8 cellular contexts compared by ENCODE assay signal in the genomic region with DNA sequence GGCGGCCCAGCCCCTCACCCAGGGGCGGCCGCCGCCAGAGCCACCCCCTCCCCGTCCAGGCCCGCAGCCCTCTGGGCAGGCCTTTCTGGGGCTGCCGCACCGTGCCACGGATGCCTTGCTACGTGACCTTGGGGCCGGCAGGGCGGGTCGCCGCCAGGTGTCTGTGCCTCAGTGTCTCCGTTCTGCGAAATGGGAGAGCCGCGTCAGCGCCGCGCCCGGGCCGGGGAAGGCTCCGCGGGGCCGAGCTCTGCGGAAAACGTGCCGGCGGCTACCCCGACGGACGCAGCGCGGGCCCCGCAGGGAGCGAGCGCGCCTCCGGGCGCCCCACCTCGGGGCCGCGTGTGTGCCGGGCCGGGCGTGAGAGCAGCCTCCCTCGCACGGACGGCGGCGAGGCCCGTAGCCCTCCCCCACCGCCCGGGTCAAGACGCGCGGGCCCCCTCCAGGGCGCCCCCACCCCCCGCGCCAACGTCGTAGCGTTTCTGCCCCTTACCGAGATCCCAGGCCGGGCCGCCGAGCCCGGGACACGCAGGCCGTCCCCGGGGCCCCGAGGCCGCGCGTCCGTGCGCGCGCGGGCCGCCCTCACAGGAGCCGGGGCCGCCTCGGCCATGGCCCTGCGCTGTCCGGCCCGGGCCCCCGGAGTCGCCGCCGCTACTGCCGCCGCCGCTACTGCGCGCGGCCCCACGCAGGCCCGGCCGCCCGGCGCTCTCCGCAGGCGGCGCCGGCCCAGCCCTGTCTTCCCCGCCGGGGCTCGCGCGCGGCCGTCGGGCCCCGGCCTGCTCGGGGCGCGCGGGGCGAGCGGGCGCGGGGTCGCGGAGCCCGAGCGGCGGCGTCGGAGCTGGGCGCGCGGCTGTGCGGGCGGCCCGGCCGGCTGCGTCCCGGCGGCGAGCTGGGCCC. TPM values are rescaled to one million over a fixed set of nuclear protein-coding genes. Genes with fewer than 3 reads are reported as not detected.
DNase-seq lines count a peak whose midpoint lies in the region; ATAC-seq and TF ChIP-seq lines count a peak whose summit lies in the region.

No MANE protein-coding gene starts in this region.

- no peak for TF ChIP-seq CTCF in SK-N-SH (IDR thresholded peaks at IDR 0.05)
- TF ChIP-seq CTCF in MM.1S (IDR thresholded peaks at IDR 0.05; ENCODE audit: low read length) = no peak
- no peak for TF ChIP-seq CTCF in lower lobe of right lung (IDR thresholded peaks at IDR 0.05)
- no peak for TF ChIP-seq CTCF in testis (IDR thresholded peaks at IDR 0.05)

- in situ Hi-C loops in HAP-1 (cut with MboI; ENCODE audit: low sequenced_read_pairs) = no loop called here

- H2AFZ ChIP-seq in SK-N-SH (ENCODE audit: low read depth) (no peak overlapping the region), MM.1S (ENCODE audit: low read length) (no peak overlapping the region)

- WGBS in SK-N-SH (ENCODE audit: low lambda C conversion rate) = 11% methylated on average over 20 of the region's 142 CpGs
- 1 to 7% methylated on average over 3 to 63 of the region's 142 CpGs for WGBS in testis, 2 donors

- H3K4me3 Mint-ChIP-seq in central memory CD8-positive, alpha-beta T cell = peak overlapping the region; percentile 81

- H4K20me1 ChIP-seq in SK-N-SH (ENCODE audit: insufficient read depth) = 0 out of 2 replicates have a peak, but pooled peaks cover 12% of the 10 kb centered on the region
- H4K20me1 ChIP-seq in MM.1S (ENCODE audit: insufficient read depth, low read length) = no peaks in the 10 kb centered on the region

- TF ChIP-seq RAD21 in SK-N-SH (IDR thresholded peaks at IDR 0.05; ENCODE audit: low read length) = no peak

- H3K27me3 ChIP-seq in SK-N-SH (ENCODE audit: insufficient read depth) (no peaks in the 10 kb centered on the region), HAP-1 (ENCODE audit: low read depth) (no peaks in the 10 kb centered on the region), MM.1S (replicated peaks; ENCODE audit: insufficient read depth, low read length) (no peaks in the 10 kb centered on the region; the same call in 1 of the 2 replicates), lower lobe of right lung (ENCODE audit: low read depth) (no peaks in the 10 kb centered on the region), testis (no peaks in the 10 kb centered on the region)

- TF ChIP-seq EP300 in SK-N-SH (IDR thresholded peaks at IDR 0.05; ENCODE audit: borderline replicate concordance in 1 of 2, low read depth in 1 of 2, low read length in 1 of 2) = no peak

- H3K4me3 ChIP-seq in SK-N-SH (ENCODE audit: low read depth in 2 of 2, low read length in 1 of 2) (peak overlapping the region; percentile 66 to 89), HAP-1 (peak overlapping the region; percentile 38), MM.1S (ENCODE audit: low read length) (peak overlapping the region; percentile 62), lower lobe of right lung (peak overlapping the region; percentile 76), testis (peak overlapping the region; percentile 54 to 75)

- no peak overlapping the region for H3K27ac Mint-ChIP-seq in central memory CD8-positive, alpha-beta T cell (ENCODE audit: low read depth)

- peaks cover 15% of the 10 kb centered on the region for H3K4me1 Mint-ChIP-seq in central memory CD8-positive, alpha-beta T cell

- no peak for TF ChIP-seq POLR2A in testis (IDR thresholded peaks at IDR 0.05)

- H3K4me2 ChIP-seq in SK-N-SH = peak overlapping the region; percentile 72
- peak overlapping the region; percentile 40; the same call in 1 of the 2 replicates for H3K4me2 ChIP-seq in MM.1S (ENCODE audit: low read depth, low read length)

- CTCF ChIA-PET in SK-N-SH (lab: Yijun Ruan, JAX) = interaction anchor here (0.6 to 3.5 kb wide), 22 partner anchors 14 to 282 kb away, joined by 3 to 16 read pairs (median 4); no protein-coding TSS in a partner anchor

- H3F3A ChIP-seq in SK-N-SH (replicated peaks; ENCODE audit: insufficient read depth) (no peaks in the 10 kb centered on the region), MM.1S (ENCODE audit: insufficient read depth, low read length) (peaks cover 3% of the 10 kb centered on the region; the same call in 1 of the 2 replicates)

- H3K4me1 ChIP-seq in SK-N-SH (ENCODE audit: control insufficient read depth in 1 of 2, insufficient read depth in 2 of 2, low read depth in 1 of 2, low read length in 1 of 2) (peaks cover 0 to 12% of the 10 kb centered on the region in 2 experiments; a peak in 1 of 4 replicates), HAP-1 (peaks cover 26% of the 10 kb centered on the region), MM.1S (ENCODE audit: low read length) (peaks cover 12% of the 10 kb centered on the region; the same call in 1 of the 2 replicates), lower lobe of right lung (peaks cover 19% of the 10 kb centered on the region), testis (peaks cover 6% of the 10 kb centered on the region)

- DNase-seq in SK-N-SH (peak; percentile 91), HAP-1 (ENCODE audit: low spot score in 2 of 2) (peak in 1 of 2 experiments; percentile 23), MM.1S (peak; percentile 41), lower lobe of right lung (no peak), testis (peak; percentile 23), H4 (ENCODE audit: low spot score) (no peak)
- DNase-seq in central memory CD8-positive, alpha-beta T cell (ENCODE audit: low spot score in 2 of 2) = no peak

- ATAC-seq in SK-N-SH treated with all-trans-retinoic acid at 6 μM for 48 hours (no peak), lower lobe of right lung (peak; percentile 41 to 43)
- ATAC-seq in central memory CD8-positive, alpha-beta T cell (replicated peaks; ENCODE audit: extremely low read depth, poor library complexity, severe bottlenecking) = peak; percentile 15

- peaks cover 15% of the 10 kb centered on the region for H3K36me3 Mint-ChIP-seq in central memory CD8-positive, alpha-beta T cell (ENCODE audit: insufficient read depth)

- H3K9me2 ChIP-seq in SK-N-SH (no peaks in the 10 kb centered on the region), MM.1S (replicated peaks; ENCODE audit: insufficient read depth, low read length) (no peaks in the 10 kb centered on the region)

- peaks cover 8% of the 10 kb centered on the region for H3K27me3 Mint-ChIP-seq in central memory CD8-positive, alpha-beta T cell

- POLR2A ChIA-PET in SK-N-SH (lab: Yijun Ruan, JAX) = interaction anchor here (0.6 to 1.5 kb wide), 4 partner anchors 36 to 333 kb away, joined by 3 to 4 read pairs (median 4); partner anchors contain the start of genes ZNF282 and ZNF783

- intact Hi-C loops in lower lobe of right lung (cut with DNase I) (no loop called here), testis (cut with DNase I; ENCODE audit: low total_unique reads) (no loop called here)

- H3K9me3 Mint-ChIP-seq in central memory CD8-positive, alpha-beta T cell = no peaks in the 10 kb centered on the region

- H3K36me3 ChIP-seq in SK-N-SH (replicated peaks in 1 of 2; ENCODE audit: control insufficient read depth in 1 of 2, insufficient read depth in 2 of 2, low read length in 1 of 2) (peaks cover 9 to 24% of the 10 kb centered on the region in 2 experiments), HAP-1 (replicated peaks) (peaks cover 12% of the 10 kb centered on the region), MM.1S (replicated peaks; ENCODE audit: insufficient read depth, low read length) (no peaks in the 10 kb centered on the region; the same call in none of the 2 replicates), lower lobe of right lung (peaks cover 16% of the 10 kb centered on the region), testis (ENCODE audit: low read depth, missing control alignments) (no peaks in the 10 kb centered on the region)

- H3K27ac ChIP-seq in SK-N-SH (ENCODE audit: low read depth in 2 of 2, low read length in 1 of 2) = no peak overlapping the region
- H3K27ac ChIP-seq in MM.1S (ENCODE audit: low read length) = no peak overlapping the region
- no peak overlapping the region for H3K27ac ChIP-seq in lower lobe of right lung
- peak overlapping the region in 1 of 2 donors; percentile 53 for H3K27ac ChIP-seq in testis

- H3K9me3 ChIP-seq in SK-N-SH = no peaks in the 10 kb centered on the region
- no peaks in the 10 kb centered on the region for H3K9me3 ChIP-seq in HAP-1
- H3K9me3 ChIP-seq in MM.1S (replicated peaks; ENCODE audit: insufficient read depth, low read length) = no peaks in the 10 kb centered on the region
- no peaks in the 10 kb centered on the region for H3K9me3 ChIP-seq in lower lobe of right lung
- no peaks in the 10 kb centered on the region for H3K9me3 ChIP-seq in testis

- H3K9ac ChIP-seq in SK-N-SH = peak overlapping the region; percentile 54; the same call in 1 of the 2 replicates
- H3K9ac ChIP-seq in MM.1S (ENCODE audit: low read length) = peak overlapping the region; percentile 32; the same call in 1 of the 2 replicates

- H3K79me2 ChIP-seq in SK-N-SH (ENCODE audit: insufficient read depth) = peaks cover 53% of the 10 kb centered on the region
- H3K79me2 ChIP-seq in MM.1S (ENCODE audit: low read length) = peaks cover 35% of the 10 kb centered on the region

TF ChIP-seq in SK-N-SH, 30 proteins besides CTCF, POLR2A, EP300 and RAD21 (continues in another document):
- no peak for TF ChIP-seq RFX5 (IDR thresholded peaks at IDR 0.05; ENCODE audit: low read length)
- TF ChIP-seq ELF1 (IDR thresholded peaks at IDR 0.05) = no peak
- no peak for TF ChIP-seq RCOR1 (IDR thresholded peaks at IDR 0.05; ENCODE audit: low read length)

TF ChIP-seq in SK-N-SH treated with all-trans-retinoic acid at 6 μM for 48 hours, 23 proteins besides CTCF, POLR2A, EP300 and RAD21 (continues in another document):
- TF ChIP-seq TOX (CRISPR knock-in tag; IDR thresholded peaks at IDR 0.05; ENCODE audit: borderline replicate concordance) (no peak), ESRRG (CRISPR knock-in tag; IDR thresholded peaks at IDR 0.05) (no peak), SNAI2 (CRISPR knock-in tag; IDR thresholded peaks at IDR 0.05) (no peak), PPARA (CRISPR knock-in tag; IDR thresholded peaks at IDR 0.05; ENCODE audit: borderline replicate concordance) (no peak), ARNTL (CRISPR knock-in tag; IDR thresholded peaks at IDR 0.05; ENCODE audit: borderline replicate concordance, low read depth) (no peak)

RNA-seq across cellular contexts. Expression of gene ZNF777, which starts 1.1 kb away (rescaled TPM):
- polyA plus RNA-seq in SK-N-SH (2012; rRNA removed) (5.6 and 6.2 TPM in 2 replicates), testis (ENCODE audit: insufficient read depth, low read depth, low replicate concordance) (15.4 TPM)
- polyA plus RNA-seq in SK-N-SH (2012; cell fraction: cytosol; rRNA removed) = 4.2 and 5.1 TPM in 2 replicates
- 5.2 and 7.3 TPM in 2 replicates for polyA plus RNA-seq in SK-N-SH (2012; cell fraction: nucleus; rRNA removed)
- total RNA-seq in lower lobe of right lung (8.6 TPM), testis (10 to 100 TPM; 19.4 to 25.0 TPM)
- 3.8 and 6.1 TPM in 2 replicates for total RNA-seq in H4 (2014; rRNA removed; shearing (Covaris generic))

RNA-seq across cellular contexts. Expression of gene ZNF746, which starts 37.8 kb away (rescaled TPM):
- 8.4 and 11.1 TPM in 2 replicates for polyA plus RNA-seq in SK-N-SH (2012; rRNA removed)
- 5.5 and 7.5 TPM in 2 replicates for polyA plus RNA-seq in SK-N-SH (2012; cell fraction: cytosol; rRNA removed)
- 25.3 and 28.2 TPM in 2 replicates for polyA plus RNA-seq in SK-N-SH (2012; cell fraction: nucleus; rRNA removed)
- 20.6 TPM for total RNA-seq in lower lobe of right lung
- total RNA-seq in testis = 10 to 100 TPM; 49.3 to 56.7 TPM
- polyA plus RNA-seq in testis (ENCODE audit: insufficient read depth, low read depth, low replicate concordance) = 32.1 TPM
- total RNA-seq in H4 (2014; rRNA removed; shearing (Covaris generic)) = 12.9 and 16.2 TPM in 2 replicates

Comparison
In these comparisons a context has a peak if more than half of its experiments do, and no peak if none do; other contexts are left out.
1. DNase-seq: peak in SK-N-SH (single experiment), MM.1S (single experiment) and testis (single experiment); none in central memory CD8-positive, alpha-beta T cell (0 of 2), lower lobe of right lung (single experiment) and H4 (single experiment).
2. Peak in every context shown above with its lines, with median percentiles within 50 percentile points of each other: H3K4me3 ChIP-seq.